Comparison of ENCODE assay signal across 10 cellular contexts in the genomic region with DNA sequence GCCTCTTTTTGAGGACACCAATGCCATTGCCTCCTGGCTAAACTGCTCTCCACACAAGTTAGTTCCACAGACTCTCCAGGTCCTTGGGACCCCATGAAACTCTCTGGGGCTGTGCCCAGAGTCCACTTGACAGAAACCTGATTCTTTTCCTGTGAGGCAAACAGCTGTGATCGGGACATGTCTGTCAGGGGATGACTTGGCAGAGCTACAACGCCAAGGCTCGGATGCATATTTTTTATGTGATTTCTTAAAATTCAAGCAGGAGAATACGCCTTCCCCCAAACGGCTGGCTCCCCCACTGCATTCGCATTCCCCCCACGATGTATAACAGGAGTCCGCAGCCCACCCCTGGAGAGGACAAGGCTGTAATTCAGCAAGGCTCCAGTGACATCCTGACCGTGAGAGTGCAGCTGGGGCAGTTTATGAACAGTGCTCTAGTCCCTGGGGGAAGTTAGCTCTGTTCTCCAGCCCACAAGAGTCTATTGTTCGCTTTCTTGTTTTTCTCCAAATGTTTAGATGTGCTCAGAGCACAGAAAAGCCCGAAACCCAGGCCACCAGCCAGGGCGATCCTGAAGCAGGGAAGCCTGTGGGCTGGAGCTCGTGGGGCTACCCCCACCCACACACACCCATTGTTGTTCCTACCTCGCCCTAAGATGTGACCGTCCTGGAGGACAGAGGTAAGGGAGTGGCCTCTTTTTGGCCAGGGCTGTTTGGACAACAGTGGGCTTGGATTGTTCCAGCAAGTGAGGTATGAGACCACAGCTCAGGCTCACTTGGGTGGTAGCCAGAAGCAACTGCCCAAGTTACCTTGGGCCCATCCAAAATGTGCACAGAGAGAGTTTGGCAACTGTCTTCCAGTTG.
DNase-seq lines count a peak whose midpoint lies in the region; ATAC-seq and TF ChIP-seq lines count a peak whose summit lies in the region.
"Had no signal": no experiment of that assay in that cellular context is flagged by ENCODE, and none has a peak within 500 bp of the region (broad histone marks: within the 10 kb centered on the region; RNA-seq: fewer than 3 reads in every experiment).

No MANE protein-coding gene starts in this region.

- no peaks in the 10 kb centered on the region for H3K27me3 ChIP-seq in hepatocyte
- no peaks in the 10 kb centered on the region for H3K27me3 ChIP-seq in sigmoid colon
- H3K27me3 ChIP-seq in mesendoderm (ENCODE audit: insufficient read depth, low read length, poor library complexity): no peaks in the 10 kb centered on the region

- 57% methylated on average over 15 of the region's 15 CpGs for WGBS in hepatocyte (ENCODE audit: low lambda C conversion rate, missing lambda C conversion rate)
- WGBS in sigmoid colon, 2 donors: 46 to 59% methylated on average over 15 of the region's 15 CpGs
- no CpG with 5 or more reads among the region's 15 CpGs for WGBS in mesendoderm (ENCODE audit: extremely low coverage, insufficient coverage, low lambda C conversion rate)

- no peak for TF ChIP-seq EP300 in sigmoid colon (IDR thresholded peaks at IDR 0.05)

- H2AFZ ChIP-seq in hepatocyte: no peak overlapping the region

- intact Hi-C loops in sigmoid colon (cut with DNase I): no loop called here

- H3K4ac ChIP-seq in mesendoderm (ENCODE audit: low read depth, low read length): no peak overlapping the region

- H3K18ac ChIP-seq in mesendoderm (ENCODE audit: low read length): no peak overlapping the region

- no peaks in the 10 kb centered on the region for H3K79me1 ChIP-seq in mesendoderm (ENCODE audit: low read length)

- H2BK120ac ChIP-seq in mesendoderm (ENCODE audit: low read depth, low read length): no peak overlapping the region

- H3K27ac ChIP-seq in hepatocyte: peak overlapping the region; percentile 91
- peak overlapping the region; percentile 61 to 75 (median 72) for H3K27ac ChIP-seq in sigmoid colon
- H3K27ac ChIP-seq in mesendoderm (ENCODE audit: low read depth, low read length): no peak overlapping the region

- H4K8ac ChIP-seq in mesendoderm (ENCODE audit: low read depth, low read length): no peak overlapping the region

- no peaks in the 10 kb centered on the region for H3K9me3 ChIP-seq in hepatocyte (ENCODE audit: low read depth)
- H3K9me3 ChIP-seq in sigmoid colon: no peaks in the 10 kb centered on the region

- no peaks in the 10 kb centered on the region for H4K20me1 ChIP-seq in hepatocyte (ENCODE audit: insufficient read depth, poor library complexity, severe bottlenecking)

- ATAC-seq in HG03442 (IDR thresholded peaks at IDR 0.05; ENCODE audit: unreplicated experiment) (no peak), HG03469 (IDR thresholded peaks at IDR 0.05; ENCODE audit: unreplicated experiment) (no peak)

- H3K4me1 ChIP-seq in hepatocyte (ENCODE audit: insufficient read depth) (peaks cover 68% of the 10 kb centered on the region), sigmoid colon (peaks cover 0 to 77% (median 58%) of the 10 kb centered on the region in 4 donors), mesendoderm (ENCODE audit: control insufficient read depth, low read depth, low read length) (peaks cover 13% of the 10 kb centered on the region)

- H3K4me2 ChIP-seq in hepatocyte (no peak overlapping the region), mesendoderm (ENCODE audit: low read length) (no peak overlapping the region)

- H3K56ac ChIP-seq in mesendoderm (ENCODE audit: low read length): no peak overlapping the region

- H3K23ac ChIP-seq in mesendoderm (ENCODE audit: low read length): no peak overlapping the region

- no peak overlapping the region for H2AK5ac ChIP-seq in mesendoderm (ENCODE audit: low read length)

- no peak overlapping the region for H2BK5ac ChIP-seq in mesendoderm (ENCODE audit: low read length)

- H3K9ac ChIP-seq in mesendoderm (ENCODE audit: low read length): no peak overlapping the region

- no peak for TF ChIP-seq POLR2A in sigmoid colon (IDR thresholded peaks at IDR 0.05)

- H2BK15ac ChIP-seq in mesendoderm (replicated peaks; ENCODE audit: low read depth): no peak overlapping the region

- no peaks in the 10 kb centered on the region for H3K79me2 ChIP-seq in hepatocyte
- no peaks in the 10 kb centered on the region for H3K79me2 ChIP-seq in mesendoderm (ENCODE audit: control insufficient read depth, insufficient read depth, low read length)

- H3K4me3 ChIP-seq in hepatocyte: no peak overlapping the region
- H3K4me3 ChIP-seq in sigmoid colon: no peak overlapping the region
- H3K4me3 ChIP-seq in mesendoderm (ENCODE audit: low read length): no peak overlapping the region

- DNase-seq in GM03348 (ENCODE audit: low spot score) (peak; percentile 55), brain pericyte (ENCODE audit: low read depth, low spot score) (peak; percentile 77), hepatocyte (ENCODE audit: low spot score) (peak; percentile 49), sigmoid colon (peak; percentile 80), mesendoderm (no peak), NCI-H1105 (lab: John Stamatoyannopoulos, UW) (no peak)
- DNase-seq: amniotic stem cell, T-helper 9 cell had no signal

- H3K36me3 ChIP-seq in hepatocyte (replicated peaks; ENCODE audit: insufficient read depth, low read depth) (no peaks in the 10 kb centered on the region), sigmoid colon (no peaks in the 10 kb centered on the region), mesendoderm (ENCODE audit: control insufficient read depth, insufficient read depth, low read length) (no peaks in the 10 kb centered on the region)

- no peak for TF ChIP-seq CTCF in hepatocyte (IDR thresholded peaks at IDR 0.05; ENCODE audit: poor library complexity)
- no peak for TF ChIP-seq CTCF in sigmoid colon (IDR thresholded peaks at IDR 0.05)

- no peaks in the 10 kb centered on the region for H3K9me2 ChIP-seq in hepatocyte (replicated peaks; ENCODE audit: insufficient read depth)

- no peak overlapping the region for H4K5ac ChIP-seq in mesendoderm (ENCODE audit: low read length)

Comparison
In these comparisons a context has a peak if more than half of its experiments do, and no peak if none do; other contexts are left out.
1. DNase-seq: peak in GM03348 (single experiment), brain pericyte (single experiment), hepatocyte (single experiment) and sigmoid colon (single experiment); none in mesendoderm (single experiment) and NCI-H1105 (single experiment).